Comparison of ENCODE assay signal across 1 cellular context in the genomic region with DNA sequence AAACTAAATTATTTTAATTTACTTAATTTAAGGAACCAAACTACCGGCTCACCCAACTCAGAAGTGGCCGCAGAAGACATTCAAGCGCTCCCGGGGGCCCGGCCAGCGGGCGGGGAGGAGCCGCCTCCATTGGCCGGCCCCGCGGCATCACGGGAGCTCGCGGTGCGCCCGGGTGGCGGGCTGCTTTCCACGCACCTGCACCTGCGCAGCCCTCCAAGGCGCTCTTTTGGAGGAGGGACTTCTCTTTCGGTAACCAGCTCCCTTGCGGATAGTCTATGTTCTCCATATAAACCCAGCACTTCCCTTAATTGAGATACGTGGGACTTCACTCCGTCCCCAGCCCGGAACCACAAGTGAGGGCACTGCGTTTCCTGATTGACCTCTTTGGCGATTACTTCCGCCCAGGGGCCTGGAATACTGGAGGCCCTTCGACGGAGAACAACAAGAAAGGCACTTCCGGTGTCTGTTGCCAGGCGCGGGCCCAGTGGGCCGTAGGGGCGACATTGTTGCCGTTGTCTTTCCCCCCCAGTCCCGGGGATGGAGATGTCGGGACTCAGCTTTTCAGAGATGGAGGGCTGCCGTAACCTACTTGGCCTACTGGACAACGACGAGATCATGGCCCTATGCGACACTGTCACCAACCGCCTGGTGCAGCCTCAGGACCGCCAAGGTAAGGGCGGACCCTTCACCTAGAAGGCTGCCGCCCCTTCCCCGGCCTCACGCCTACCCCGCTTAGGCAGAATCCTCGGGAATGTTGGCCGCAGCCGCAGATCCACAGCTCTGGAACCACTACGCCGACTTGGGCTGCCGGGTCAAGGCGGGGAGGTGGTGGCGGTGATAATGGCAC.
TF ChIP-seq lines count a peak whose summit lies in the region.

A gene (plus strand): TSS at position 444 of the 847 bp plus-strand sequence. CDS start 94 bp downstream, at position 538.

TF ChIP-seq in K562, 482 proteins besides CTCF, POLR2A, EP300 and RAD21 (continued from another document and continues in another):
- TF ChIP-seq, protein P1, sequence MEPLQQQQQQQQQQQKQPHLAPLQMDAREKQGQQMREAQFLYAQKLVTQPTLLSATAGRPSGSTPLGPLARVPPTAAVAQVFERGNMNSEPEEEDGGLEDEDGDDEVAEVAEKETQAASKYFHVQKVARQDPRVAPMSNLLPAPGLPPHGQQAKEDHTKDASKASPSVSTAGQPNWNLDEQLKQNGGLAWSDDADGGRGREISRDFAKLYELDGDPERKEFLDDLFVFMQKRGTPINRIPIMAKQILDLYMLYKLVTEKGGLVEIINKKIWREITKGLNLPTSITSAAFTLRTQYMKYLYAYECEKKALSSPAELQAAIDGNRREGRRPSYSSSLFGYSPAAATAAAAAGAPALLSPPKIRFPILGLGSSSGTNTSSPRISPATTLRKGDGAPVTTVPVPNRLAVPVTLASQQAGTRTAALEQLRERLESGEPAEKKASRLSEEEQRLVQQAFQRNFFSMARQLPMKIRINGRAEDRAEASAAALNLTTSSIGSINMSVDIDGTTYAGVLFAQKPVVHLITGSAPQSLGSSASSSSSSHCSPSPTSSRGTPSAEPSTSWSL (CRISPR knock-in tag; IDR thresholded peaks at IDR 0.05; ENCODE audit: borderline replicate concordance) = no peak
- TF ChIP-seq TAF1 (IDR thresholded peaks at IDR 0.05; ENCODE audit: control insufficient read depth, extremely low read depth, insufficient read depth, low read length, severe bottlenecking) = peak; percentile 80
- TF ChIP-seq KDM5B (IDR thresholded peaks at IDR 0.05; ENCODE audit: insufficient replicate concordance, low read depth, low read length) = peak; percentile 75
- peak; percentile 13; the same call in 1 of the 2 replicates for TF ChIP-seq ZKSCAN1 (IDR thresholded peaks at IDR 0.05; ENCODE audit: low read depth, low read length)
- no peak for TF ChIP-seq ARHGAP35 (IDR thresholded peaks at IDR 0.05; ENCODE audit: partially characterized antibody)
- peak; percentile 98 for TF ChIP-seq NR2C1 (IDR thresholded peaks at IDR 0.05)
- peak; percentile 99 for TF ChIP-seq NR2C1 (tag; IDR thresholded peaks at IDR 0.05)
- peak; percentile 72 for TF ChIP-seq NFIC (IDR thresholded peaks at IDR 0.05)
- TF ChIP-seq, protein P2, sequence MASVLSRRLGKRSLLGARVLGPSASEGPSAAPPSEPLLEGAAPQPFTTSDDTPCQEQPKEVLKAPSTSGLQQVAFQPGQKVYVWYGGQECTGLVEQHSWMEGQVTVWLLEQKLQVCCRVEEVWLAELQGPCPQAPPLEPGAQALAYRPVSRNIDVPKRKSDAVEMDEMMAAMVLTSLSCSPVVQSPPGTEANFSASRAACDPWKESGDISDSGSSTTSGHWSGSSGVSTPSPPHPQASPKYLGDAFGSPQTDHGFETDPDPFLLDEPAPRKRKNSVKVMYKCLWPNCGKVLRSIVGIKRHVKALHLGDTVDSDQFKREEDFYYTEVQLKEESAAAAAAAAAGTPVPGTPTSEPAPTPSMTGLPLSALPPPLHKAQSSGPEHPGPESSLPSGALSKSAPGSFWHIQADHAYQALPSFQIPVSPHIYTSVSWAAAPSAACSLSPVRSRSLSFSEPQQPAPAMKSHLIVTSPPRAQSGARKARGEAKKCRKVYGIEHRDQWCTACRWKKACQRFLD (CRISPR knock-in tag; IDR thresholded peaks at IDR 0.05) = peak; percentile 72; the same call in 1 of the 2 replicates
- TF ChIP-seq MYNN (IDR thresholded peaks at IDR 0.05) = 0 out of 2 replicates have a peak, but pooled peaks have one; percentile 46
- no peak for TF ChIP-seq MYNN (CRISPR knock-in tag; IDR thresholded peaks at IDR 0.05)
- TF ChIP-seq TCF7 (IDR thresholded peaks at IDR 0.05; ENCODE audit: borderline replicate concordance) = 0 out of 2 replicates have a peak, but pooled peaks have one; percentile 31
- no peak for TF ChIP-seq HSF4 (CRISPR knock-in tag; IDR thresholded peaks at IDR 0.05; ENCODE audit: borderline replicate concordance)
- TF ChIP-seq CHD2 (IDR thresholded peaks at IDR 0.05; ENCODE audit: low read depth, low read length) = no peak
- TF ChIP-seq SPI1 (IDR thresholded peaks at IDR 0.05; ENCODE audit: borderline replicate concordance, low read depth, low read length) = peak; percentile 65
- TF ChIP-seq, protein P3, sequence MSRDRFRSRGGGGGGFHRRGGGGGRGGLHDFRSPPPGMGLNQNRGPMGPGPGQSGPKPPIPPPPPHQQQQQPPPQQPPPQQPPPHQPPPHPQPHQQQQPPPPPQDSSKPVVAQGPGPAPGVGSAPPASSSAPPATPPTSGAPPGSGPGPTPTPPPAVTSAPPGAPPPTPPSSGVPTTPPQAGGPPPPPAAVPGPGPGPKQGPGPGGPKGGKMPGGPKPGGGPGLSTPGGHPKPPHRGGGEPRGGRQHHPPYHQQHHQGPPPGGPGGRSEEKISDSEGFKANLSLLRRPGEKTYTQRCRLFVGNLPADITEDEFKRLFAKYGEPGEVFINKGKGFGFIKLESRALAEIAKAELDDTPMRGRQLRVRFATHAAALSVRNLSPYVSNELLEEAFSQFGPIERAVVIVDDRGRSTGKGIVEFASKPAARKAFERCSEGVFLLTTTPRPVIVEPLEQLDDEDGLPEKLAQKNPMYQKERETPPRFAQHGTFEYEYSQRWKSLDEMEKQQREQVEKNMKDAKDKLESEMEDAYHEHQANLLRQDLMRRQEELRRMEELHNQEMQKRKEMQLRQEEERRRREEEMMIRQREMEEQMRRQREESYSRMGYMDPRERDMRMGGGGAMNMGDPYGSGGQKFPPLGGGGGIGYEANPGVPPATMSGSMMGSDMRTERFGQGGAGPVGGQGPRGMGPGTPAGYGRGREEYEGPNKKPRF (IDR thresholded peaks at IDR 0.05; ENCODE audit: low read depth, low read length) = no peak
- TF ChIP-seq GTF2F1 (IDR thresholded peaks at IDR 0.05; ENCODE audit: low read depth, low read length) = peak; percentile 53; the same call in 1 of the 2 replicates
- TF ChIP-seq NFRKB (IDR thresholded peaks at IDR 0.05; ENCODE audit: low read depth) = peak; percentile 97
- TF ChIP-seq CTBP1 (IDR thresholded peaks at IDR 0.05; ENCODE audit: borderline replicate concordance) = peak; percentile 62; the same call in 1 of the 2 replicates
- peak; percentile 20 to 92 (median 82) for TF ChIP-seq YY1 (IDR thresholded peaks at IDR 0.05; ENCODE audit: borderline replicate concordance in 1 of 3, control insufficient read depth in 1 of 3, extremely low read depth in 1 of 3, insufficient read depth in 3 of 3, insufficient read length in 1 of 3, insufficient replicate concordance in 2 of 3, low read depth in 1 of 3, low read length in 2 of 3)
- peak in 1 of 2 experiments; percentile 36; a peak in 2 of 4 replicates for TF ChIP-seq SIN3A (IDR thresholded peaks at IDR 0.05; ENCODE audit: borderline replicate concordance in 2 of 2, control insufficient read depth in 1 of 2, low read depth in 2 of 2, low read length in 2 of 2)
- TF ChIP-seq SUPT5H (IDR thresholded peaks at IDR 0.05) = peak; percentile 74
- 0 out of 2 replicates have a peak, but pooled peaks have one; percentile 46 for TF ChIP-seq CREB1 (IDR thresholded peaks at IDR 0.05)
- TF ChIP-seq CREB1 (CRISPR knock-in tag; IDR thresholded peaks at IDR 0.05) = peak; percentile 47; the same call in 1 of the 2 replicates
- peak; percentile 99 for TF ChIP-seq NR2C2 (CRISPR knock-in tag; IDR thresholded peaks at IDR 0.05)
- TF ChIP-seq NR2C2 (tag; IDR thresholded peaks at IDR 0.05) = peak; percentile 99
- peak; percentile 28; the same call in 1 of the 2 replicates for TF ChIP-seq TARDBP (IDR thresholded peaks at IDR 0.05)
- TF ChIP-seq, protein P4, sequence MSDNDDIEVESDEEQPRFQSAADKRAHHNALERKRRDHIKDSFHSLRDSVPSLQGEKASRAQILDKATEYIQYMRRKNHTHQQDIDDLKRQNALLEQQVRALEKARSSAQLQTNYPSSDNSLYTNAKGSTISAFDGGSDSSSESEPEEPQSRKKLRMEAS (CRISPR knock-in tag; IDR thresholded peaks at IDR 0.05) = no peak
- TF ChIP-seq BCL6 (CRISPR knock-in tag; IDR thresholded peaks at IDR 0.05) = no peak
- TF ChIP-seq ETV1 (tag; conservative IDR thresholded peaks at IDR 0.05; ENCODE audit: low read depth) = peak; percentile 81
- no peak for TF ChIP-seq RBM15 (IDR thresholded peaks at IDR 0.05; ENCODE audit: insufficient read depth, low read length)
- TF ChIP-seq, protein P5, sequence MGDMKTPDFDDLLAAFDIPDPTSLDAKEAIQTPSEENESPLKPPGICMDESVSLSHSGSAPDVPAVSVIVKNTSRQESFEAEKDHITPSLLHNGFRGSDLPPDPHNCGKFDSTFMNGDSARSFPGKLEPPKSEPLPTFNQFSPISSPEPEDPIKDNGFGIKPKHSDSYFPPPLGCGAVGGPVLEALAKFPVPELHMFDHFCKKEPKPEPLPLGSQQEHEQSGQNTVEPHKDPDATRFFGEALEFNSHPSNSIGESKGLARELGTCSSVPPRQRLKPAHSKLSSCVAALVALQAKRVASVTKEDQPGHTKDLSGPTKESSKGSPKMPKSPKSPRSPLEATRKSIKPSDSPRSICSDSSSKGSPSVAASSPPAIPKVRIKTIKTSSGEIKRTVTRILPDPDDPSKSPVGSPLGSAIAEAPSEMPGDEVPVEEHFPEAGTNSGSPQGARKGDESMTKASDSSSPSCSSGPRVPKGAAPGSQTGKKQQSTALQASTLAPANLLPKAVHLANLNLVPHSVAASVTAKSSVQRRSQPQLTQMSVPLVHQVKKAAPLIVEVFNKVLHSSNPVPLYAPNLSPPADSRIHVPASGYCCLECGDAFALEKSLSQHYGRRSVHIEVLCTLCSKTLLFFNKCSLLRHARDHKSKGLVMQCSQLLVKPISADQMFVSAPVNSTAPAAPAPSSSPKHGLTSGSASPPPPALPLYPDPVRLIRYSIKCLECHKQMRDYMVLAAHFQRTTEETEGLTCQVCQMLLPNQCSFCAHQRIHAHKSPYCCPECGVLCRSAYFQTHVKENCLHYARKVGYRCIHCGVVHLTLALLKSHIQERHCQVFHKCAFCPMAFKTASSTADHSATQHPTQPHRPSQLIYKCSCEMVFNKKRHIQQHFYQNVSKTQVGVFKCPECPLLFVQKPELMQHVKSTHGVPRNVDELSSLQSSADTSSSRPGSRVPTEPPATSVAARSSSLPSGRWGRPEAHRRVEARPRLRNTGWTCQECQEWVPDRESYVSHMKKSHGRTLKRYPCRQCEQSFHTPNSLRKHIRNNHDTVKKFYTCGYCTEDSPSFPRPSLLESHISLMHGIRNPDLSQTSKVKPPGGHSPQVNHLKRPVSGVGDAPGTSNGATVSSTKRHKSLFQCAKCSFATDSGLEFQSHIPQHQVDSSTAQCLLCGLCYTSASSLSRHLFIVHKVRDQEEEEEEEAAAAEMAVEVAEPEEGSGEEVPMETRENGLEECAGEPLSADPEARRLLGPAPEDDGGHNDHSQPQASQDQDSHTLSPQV (IDR thresholded peaks at IDR 0.05) = no peak
- no peak for TF ChIP-seq GATA2 (CRISPR knock-in tag; IDR thresholded peaks at IDR 0.05)
- TF ChIP-seq TCF3 (CRISPR knock-in tag; IDR thresholded peaks at IDR 0.05) = 0 out of 2 replicates have a peak, but pooled peaks have one; percentile 4
- TF ChIP-seq, protein P6, sequence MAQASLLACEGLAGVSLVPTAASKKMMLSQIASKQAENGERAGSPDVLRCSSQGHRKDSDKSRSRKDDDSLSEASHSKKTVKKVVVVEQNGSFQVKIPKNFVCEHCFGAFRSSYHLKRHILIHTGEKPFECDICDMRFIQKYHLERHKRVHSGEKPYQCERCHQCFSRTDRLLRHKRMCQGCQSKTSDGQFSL (CRISPR knock-in tag; IDR thresholded peaks at IDR 0.05) = peak; percentile 82
- TF ChIP-seq, protein P6 (tag; IDR thresholded peaks at IDR 0.05) = peak in 1 of 2 experiments; percentile 68; a peak in 2 of 4 replicates
- TF ChIP-seq, protein P7, sequence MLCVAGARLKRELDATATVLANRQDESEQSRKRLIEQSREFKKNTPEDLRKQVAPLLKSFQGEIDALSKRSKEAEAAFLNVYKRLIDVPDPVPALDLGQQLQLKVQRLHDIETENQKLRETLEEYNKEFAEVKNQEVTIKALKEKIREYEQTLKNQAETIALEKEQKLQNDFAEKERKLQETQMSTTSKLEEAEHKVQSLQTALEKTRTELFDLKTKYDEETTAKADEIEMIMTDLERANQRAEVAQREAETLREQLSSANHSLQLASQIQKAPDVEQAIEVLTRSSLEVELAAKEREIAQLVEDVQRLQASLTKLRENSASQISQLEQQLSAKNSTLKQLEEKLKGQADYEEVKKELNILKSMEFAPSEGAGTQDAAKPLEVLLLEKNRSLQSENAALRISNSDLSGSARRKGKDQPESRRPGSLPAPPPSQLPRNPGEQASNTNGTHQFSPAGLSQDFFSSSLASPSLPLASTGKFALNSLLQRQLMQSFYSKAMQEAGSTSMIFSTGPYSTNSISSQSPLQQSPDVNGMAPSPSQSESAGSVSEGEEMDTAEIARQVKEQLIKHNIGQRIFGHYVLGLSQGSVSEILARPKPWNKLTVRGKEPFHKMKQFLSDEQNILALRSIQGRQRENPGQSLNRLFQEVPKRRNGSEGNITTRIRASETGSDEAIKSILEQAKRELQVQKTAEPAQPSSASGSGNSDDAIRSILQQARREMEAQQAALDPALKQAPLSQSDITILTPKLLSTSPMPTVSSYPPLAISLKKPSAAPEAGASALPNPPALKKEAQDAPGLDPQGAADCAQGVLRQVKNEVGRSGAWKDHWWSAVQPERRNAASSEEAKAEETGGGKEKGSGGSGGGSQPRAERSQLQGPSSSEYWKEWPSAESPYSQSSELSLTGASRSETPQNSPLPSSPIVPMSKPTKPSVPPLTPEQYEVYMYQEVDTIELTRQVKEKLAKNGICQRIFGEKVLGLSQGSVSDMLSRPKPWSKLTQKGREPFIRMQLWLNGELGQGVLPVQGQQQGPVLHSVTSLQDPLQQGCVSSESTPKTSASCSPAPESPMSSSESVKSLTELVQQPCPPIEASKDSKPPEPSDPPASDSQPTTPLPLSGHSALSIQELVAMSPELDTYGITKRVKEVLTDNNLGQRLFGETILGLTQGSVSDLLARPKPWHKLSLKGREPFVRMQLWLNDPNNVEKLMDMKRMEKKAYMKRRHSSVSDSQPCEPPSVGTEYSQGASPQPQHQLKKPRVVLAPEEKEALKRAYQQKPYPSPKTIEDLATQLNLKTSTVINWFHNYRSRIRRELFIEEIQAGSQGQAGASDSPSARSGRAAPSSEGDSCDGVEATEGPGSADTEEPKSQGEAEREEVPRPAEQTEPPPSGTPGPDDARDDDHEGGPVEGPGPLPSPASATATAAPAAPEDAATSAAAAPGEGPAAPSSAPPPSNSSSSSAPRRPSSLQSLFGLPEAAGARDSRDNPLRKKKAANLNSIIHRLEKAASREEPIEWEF (CRISPR knock-in tag; IDR thresholded peaks at IDR 0.05) = no peak
- TF ChIP-seq FUS (optimal IDR thresholded peaks at IDR 0.05; ENCODE audit: low read depth, low read length) = no peak
- peak; percentile 61 for TF ChIP-seq L3MBTL2 (IDR thresholded peaks at IDR 0.05)
- peak; percentile 79 for TF ChIP-seq HCFC1 (IDR thresholded peaks at IDR 0.05; ENCODE audit: low read depth, low read length)
- TF ChIP-seq ZFPM2 (CRISPR knock-in tag; IDR thresholded peaks at IDR 0.05) = no peak
- TF ChIP-seq, protein P8, sequence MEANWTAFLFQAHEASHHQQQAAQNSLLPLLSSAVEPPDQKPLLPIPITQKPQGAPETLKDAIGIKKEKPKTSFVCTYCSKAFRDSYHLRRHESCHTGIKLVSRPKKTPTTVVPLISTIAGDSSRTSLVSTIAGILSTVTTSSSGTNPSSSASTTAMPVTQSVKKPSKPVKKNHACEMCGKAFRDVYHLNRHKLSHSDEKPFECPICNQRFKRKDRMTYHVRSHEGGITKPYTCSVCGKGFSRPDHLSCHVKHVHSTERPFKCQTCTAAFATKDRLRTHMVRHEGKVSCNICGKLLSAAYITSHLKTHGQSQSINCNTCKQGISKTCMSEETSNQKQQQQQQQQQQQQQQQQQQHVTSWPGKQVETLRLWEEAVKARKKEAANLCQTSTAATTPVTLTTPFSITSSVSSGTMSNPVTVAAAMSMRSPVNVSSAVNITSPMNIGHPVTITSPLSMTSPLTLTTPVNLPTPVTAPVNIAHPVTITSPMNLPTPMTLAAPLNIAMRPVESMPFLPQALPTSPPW (CRISPR knock-in tag; IDR thresholded peaks at IDR 0.05) = peak; percentile 41; the same call in 1 of the 2 replicates
